2 cellular contexts compared by ENCODE assay signal in the genomic region with DNA sequence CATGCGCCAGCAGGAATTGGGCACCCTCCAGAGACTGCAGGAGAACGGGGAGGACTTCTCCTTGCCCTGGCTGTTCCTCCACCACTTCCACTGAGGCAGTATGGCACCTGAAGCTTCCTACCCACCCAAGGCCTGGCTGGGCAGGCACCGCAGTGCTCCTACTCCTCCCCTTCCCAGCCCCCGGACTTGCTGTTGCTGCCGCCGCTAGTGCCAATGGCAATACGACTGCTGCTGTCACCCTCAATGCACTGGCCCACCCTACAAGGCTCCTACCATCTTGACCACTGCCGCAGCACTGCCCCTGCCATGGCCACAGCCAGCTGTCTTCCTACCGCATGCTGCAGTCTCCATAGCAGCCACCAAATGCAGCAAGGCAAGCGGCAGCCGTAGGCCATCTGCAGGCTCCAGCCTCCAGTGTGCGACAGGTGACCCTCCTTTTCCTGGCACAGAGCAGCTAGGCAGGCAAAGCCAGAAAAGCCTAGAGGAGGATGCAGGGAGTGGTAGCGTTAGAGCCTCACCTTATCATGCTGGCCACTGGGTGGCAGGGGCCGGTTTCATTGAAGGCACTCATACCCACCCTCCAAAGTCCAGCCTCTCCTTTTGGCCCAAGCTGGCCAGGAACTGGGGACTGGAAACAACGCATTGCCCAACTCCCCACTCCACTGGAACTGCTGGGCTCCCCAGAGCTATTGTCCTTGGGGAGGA.
TF ChIP-seq lines count a peak whose summit lies in the region.

No MANE protein-coding gene starts in this region.

TF ChIP-seq in GM23338, 12 proteins besides CTCF, POLR2A, EP300 and RAD21 (continues in another document):
- no peak for TF ChIP-seq EZH2phosphoT487 (IDR thresholded peaks at IDR 0.05; ENCODE audit: unreplicated experiment)
- TF ChIP-seq, protein P1, sequence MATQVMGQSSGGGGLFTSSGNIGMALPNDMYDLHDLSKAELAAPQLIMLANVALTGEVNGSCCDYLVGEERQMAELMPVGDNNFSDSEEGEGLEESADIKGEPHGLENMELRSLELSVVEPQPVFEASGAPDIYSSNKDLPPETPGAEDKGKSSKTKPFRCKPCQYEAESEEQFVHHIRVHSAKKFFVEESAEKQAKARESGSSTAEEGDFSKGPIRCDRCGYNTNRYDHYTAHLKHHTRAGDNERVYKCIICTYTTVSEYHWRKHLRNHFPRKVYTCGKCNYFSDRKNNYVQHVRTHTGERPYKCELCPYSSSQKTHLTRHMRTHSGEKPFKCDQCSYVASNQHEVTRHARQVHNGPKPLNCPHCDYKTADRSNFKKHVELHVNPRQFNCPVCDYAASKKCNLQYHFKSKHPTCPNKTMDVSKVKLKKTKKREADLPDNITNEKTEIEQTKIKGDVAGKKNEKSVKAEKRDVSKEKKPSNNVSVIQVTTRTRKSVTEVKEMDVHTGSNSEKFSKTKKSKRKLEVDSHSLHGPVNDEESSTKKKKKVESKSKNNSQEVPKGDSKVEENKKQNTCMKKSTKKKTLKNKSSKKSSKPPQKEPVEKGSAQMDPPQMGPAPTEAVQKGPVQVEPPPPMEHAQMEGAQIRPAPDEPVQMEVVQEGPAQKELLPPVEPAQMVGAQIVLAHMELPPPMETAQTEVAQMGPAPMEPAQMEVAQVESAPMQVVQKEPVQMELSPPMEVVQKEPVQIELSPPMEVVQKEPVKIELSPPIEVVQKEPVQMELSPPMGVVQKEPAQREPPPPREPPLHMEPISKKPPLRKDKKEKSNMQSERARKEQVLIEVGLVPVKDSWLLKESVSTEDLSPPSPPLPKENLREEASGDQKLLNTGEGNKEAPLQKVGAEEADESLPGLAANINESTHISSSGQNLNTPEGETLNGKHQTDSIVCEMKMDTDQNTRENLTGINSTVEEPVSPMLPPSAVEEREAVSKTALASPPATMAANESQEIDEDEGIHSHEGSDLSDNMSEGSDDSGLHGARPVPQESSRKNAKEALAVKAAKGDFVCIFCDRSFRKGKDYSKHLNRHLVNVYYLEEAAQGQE (IDR thresholded peaks at IDR 0.05; ENCODE audit: unreplicated experiment): no peak
- no peak for TF ChIP-seq EZH2 (IDR thresholded peaks at IDR 0.05; ENCODE audit: low read depth, unreplicated experiment)
- TF ChIP-seq, protein P2, sequence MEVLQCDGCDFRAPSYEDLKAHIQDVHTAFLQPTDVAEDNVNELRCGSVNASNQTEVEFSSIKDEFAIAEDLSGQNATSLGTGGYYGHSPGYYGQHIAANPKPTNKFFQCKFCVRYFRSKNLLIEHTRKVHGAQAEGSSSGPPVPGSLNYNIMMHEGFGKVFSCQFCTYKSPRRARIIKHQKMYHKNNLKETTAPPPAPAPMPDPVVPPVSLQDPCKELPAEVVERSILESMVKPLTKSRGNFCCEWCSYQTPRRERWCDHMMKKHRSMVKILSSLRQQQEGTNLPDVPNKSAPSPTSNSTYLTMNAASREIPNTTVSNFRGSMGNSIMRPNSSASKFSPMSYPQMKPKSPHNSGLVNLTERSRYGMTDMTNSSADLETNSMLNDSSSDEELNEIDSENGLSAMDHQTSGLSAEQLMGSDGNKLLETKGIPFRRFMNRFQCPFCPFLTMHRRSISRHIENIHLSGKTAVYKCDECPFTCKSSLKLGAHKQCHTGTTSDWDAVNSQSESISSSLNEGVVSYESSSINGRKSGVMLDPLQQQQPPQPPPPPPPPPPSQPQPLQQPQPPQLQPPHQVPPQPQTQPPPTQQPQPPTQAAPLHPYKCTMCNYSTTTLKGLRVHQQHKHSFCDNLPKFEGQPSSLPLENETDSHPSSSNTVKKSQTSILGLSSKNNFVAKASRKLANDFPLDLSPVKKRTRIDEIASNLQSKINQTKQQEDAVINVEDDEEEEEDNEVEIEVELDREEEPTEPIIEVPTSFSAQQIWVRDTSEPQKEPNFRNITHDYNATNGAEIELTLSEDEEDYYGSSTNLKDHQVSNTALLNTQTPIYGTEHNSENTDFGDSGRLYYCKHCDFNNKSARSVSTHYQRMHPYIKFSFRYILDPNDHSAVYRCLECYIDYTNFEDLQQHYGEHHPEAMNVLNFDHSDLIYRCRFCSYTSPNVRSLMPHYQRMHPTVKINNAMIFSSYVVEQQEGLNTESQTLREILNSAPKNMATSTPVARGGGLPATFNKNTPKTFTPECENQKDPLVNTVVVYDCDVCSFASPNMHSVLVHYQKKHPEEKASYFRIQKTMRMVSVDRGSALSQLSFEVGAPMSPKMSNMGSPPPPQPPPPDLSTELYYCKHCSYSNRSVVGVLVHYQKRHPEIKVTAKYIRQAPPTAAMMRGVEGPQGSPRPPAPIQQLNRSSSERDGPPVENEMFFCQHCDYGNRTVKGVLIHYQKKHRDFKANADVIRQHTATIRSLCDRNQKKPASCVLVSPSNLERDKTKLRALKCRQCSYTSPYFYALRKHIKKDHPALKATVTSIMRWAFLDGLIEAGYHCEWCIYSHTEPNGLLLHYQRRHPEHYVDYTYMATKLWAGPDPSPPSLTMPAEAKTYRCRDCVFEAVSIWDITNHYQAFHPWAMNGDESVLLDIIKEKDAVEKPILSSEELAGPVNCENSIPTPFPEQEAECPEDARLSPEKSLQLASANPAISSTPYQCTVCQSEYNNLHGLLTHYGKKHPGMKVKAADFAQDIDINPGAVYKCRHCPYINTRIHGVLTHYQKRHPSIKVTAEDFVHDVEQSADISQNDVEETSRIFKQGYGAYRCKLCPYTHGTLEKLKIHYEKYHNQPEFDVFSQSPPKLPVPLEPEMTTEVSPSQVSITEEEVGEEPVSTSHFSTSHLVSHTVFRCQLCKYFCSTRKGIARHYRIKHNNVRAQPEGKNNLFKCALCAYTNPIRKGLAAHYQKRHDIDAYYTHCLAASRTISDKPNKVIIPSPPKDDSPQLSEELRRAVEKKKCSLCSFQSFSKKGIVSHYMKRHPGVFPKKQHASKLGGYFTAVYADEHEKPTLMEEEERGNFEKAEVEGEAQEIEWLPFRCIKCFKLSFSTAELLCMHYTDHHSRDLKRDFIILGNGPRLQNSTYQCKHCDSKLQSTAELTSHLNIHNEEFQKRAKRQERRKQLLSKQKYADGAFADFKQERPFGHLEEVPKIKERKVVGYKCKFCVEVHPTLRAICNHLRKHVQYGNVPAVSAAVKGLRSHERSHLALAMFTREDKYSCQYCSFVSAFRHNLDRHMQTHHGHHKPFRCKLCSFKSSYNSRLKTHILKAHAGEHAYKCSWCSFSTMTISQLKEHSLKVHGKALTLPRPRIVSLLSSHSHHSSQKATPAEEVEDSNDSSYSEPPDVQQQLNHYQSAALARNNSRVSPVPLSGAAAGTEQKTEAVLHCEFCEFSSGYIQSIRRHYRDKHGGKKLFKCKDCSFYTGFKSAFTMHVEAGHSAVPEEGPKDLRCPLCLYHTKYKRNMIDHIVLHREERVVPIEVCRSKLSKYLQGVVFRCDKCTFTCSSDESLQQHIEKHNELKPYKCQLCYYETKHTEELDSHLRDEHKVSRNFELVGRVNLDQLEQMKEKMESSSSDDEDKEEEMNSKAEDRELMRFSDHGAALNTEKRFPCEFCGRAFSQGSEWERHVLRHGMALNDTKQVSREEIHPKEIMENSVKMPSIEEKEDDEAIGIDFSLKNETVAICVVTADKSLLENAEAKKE (CRISPR knock-in tag; IDR thresholded peaks at IDR 0.05): no peak
- TF ChIP-seq CREB1 (CRISPR knock-in tag; IDR thresholded peaks at IDR 0.05; ENCODE audit: low read depth): no peak
- TF ChIP-seq, protein P3, sequence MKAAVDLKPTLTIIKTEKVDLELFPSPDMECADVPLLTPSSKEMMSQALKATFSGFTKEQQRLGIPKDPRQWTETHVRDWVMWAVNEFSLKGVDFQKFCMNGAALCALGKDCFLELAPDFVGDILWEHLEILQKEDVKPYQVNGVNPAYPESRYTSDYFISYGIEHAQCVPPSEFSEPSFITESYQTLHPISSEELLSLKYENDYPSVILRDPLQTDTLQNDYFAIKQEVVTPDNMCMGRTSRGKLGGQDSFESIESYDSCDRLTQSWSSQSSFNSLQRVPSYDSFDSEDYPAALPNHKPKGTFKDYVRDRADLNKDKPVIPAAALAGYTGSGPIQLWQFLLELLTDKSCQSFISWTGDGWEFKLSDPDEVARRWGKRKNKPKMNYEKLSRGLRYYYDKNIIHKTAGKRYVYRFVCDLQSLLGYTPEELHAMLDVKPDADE (IDR thresholded peaks at IDR 0.05): no peak
- TF ChIP-seq ZNF331 (CRISPR knock-in tag; IDR thresholded peaks at IDR 0.05; ENCODE audit: low read depth): no peak
- TF ChIP-seq JUNB (IDR thresholded peaks at IDR 0.05; ENCODE audit: unreplicated experiment): no peak

TF ChIP-seq in H1, 55 proteins besides CTCF, POLR2A, EP300 and RAD21:
- no peak for TF ChIP-seq PHF8 (conservative IDR thresholded peaks at IDR 0.05; ENCODE audit: low read depth, low read length)
- no peak for TF ChIP-seq SUZ12 (IDR thresholded peaks at IDR 0.05; ENCODE audit: low read length)
- TF ChIP-seq ZNF274 (IDR thresholded peaks at IDR 0.05; ENCODE audit: borderline replicate concordance, extremely low read depth, low read length): no peak
- no peak for TF ChIP-seq SP2 (IDR thresholded peaks at IDR 0.05; ENCODE audit: low read length)
- TF ChIP-seq, protein P4, sequence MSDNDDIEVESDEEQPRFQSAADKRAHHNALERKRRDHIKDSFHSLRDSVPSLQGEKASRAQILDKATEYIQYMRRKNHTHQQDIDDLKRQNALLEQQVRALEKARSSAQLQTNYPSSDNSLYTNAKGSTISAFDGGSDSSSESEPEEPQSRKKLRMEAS (IDR thresholded peaks at IDR 0.05): no peak
- TF ChIP-seq TAF7 (optimal IDR thresholded peaks at IDR 0.05; ENCODE audit: borderline replicate concordance, low read depth, low read length): no peak
- TF ChIP-seq KDM1A (IDR thresholded peaks at IDR 0.05; ENCODE audit: borderline replicate concordance, low read length): no peak
- TF ChIP-seq EZH2 (IDR thresholded peaks at IDR 0.05; ENCODE audit: low read depth, low read length, severe bottlenecking): no peak
- TF ChIP-seq KDM5A (IDR thresholded peaks at IDR 0.05; ENCODE audit: low read length): no peak
- TF ChIP-seq POU5F1 (IDR thresholded peaks at IDR 0.05; ENCODE audit: low read depth, low read length): no peak
- TF ChIP-seq HDAC2 (IDR thresholded peaks at IDR 0.05; ENCODE audit: borderline replicate concordance in 1 of 2, low read depth in 2 of 2, low read length in 2 of 2): no peak
- no peak for TF ChIP-seq BRCA1 (IDR thresholded peaks at IDR 0.05; ENCODE audit: low read depth, low read length)
- TF ChIP-seq CBX5 (IDR thresholded peaks at IDR 0.05; ENCODE audit: low read depth, low read length): no peak
- no peak for TF ChIP-seq MAFK (IDR thresholded peaks at IDR 0.05; ENCODE audit: low read depth, low read length)
- TF ChIP-seq RXRA (IDR thresholded peaks at IDR 0.05; ENCODE audit: insufficient read depth, low read depth, low read length): no peak
- TF ChIP-seq TAF1 (IDR thresholded peaks at IDR 0.05; ENCODE audit: low read depth, low read length): no peak
- no peak for TF ChIP-seq NRF1 (IDR thresholded peaks at IDR 0.05; ENCODE audit: low read depth, low read length)
- no peak for TF ChIP-seq HDAC6 (IDR thresholded peaks at IDR 0.05; ENCODE audit: low read depth, low read length)
- TF ChIP-seq GABPA (IDR thresholded peaks at IDR 0.05; ENCODE audit: borderline replicate concordance, insufficient read depth, low read length): no peak
